25 cellular contexts compared by ENCODE assay signal in the genomic region with DNA sequence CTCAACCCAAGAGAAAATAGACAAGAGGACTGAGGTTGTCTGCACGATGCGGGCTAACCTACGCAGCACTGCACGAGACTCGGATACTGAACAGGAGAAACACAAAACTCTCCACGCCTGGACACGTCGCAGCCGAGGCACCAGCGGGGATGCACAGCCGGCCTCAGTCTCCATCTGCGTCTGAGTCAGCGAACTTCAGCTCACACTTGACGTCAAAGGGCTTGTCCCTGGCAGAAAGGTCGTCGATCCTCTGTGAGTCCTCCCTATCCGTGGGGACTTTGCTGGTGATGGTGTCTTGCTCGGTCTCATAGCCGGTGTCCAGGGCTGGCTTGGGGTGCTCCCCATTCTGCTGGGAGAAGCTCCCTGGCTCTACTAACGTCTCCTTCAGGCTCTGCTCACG.
DNase-seq lines count a peak whose midpoint lies in the region; ATAC-seq and TF ChIP-seq lines count a peak whose summit lies in the region.
"Had no signal": no experiment of that assay in that cellular context is flagged by ENCODE, and none has a peak within 500 bp of the region (broad histone marks: within the 10 kb centered on the region; RNA-seq: fewer than 3 reads in every experiment).

No MANE protein-coding gene starts in this region.

- POLR2A ChIA-PET in activated CD8-positive, alpha-beta T cell treated with anti-CD3 and anti-CD28 coated beads, Interleukin-2, amount 10 ng/mL, durations not matched to agents 7 days and 5 days (lab: Charles Lee) = no interaction called here

- no peaks in the 10 kb centered on the region for H3K27me3 ChIP-seq in ovary
- H3K27me3 ChIP-seq: MG63, testis, uterus had no signal

- CTCF ChIA-PET in activated CD8-positive, alpha-beta T cell treated with anti-CD3 and anti-CD28 coated beads, Interleukin-2, amount 10 ng/mL, durations not matched to agents 7 days and 5 days (lab: Charles Lee) = no interaction called here

- ATAC-seq in natural killer cell treated with Interleukin-12 subunit alpha and Interleukin-12 subunit beta and Interleukin-15 and Interleukin-18, amount 100 ng/mL, for 72 hours = no peak
- no peak for ATAC-seq in natural killer cell
- ATAC-seq in activated CD8-positive, alpha-beta T cell treated with anti-CD3 and anti-CD28 coated beads, Interleukin-2, amount 10 ng/mL, durations not matched to agents 7 days and 5 days = no peak
- ATAC-seq in memory B cell (ENCODE audit: low read depth) = no peak
- ATAC-seq: HCT116, K562, right cardiac atrium had no signal

- no peak overlapping the region for H3K27ac ChIP-seq in ovary
- H3K27ac ChIP-seq: testis, uterus had no signal

- TF ChIP-seq POLR2A in ovary (IDR thresholded peaks at IDR 0.05) = no peak

- no peak for TF ChIP-seq EP300 in ovary (IDR thresholded peaks at IDR 0.05)

- intact Hi-C loops in natural killer cell (cut with micrococcal nuclease) (loop anchor here (10.0 kb wide), 1 partner anchor 46 kb away; no protein-coding TSS in a partner anchor), ovary (cut with DNase I) (loop anchor here in 1 of 4 donors (10.0 kb wide), 1 partner anchor 54 kb away; no protein-coding TSS in a partner anchor)

- DNase-seq in natural killer cell treated with Interleukin-12 subunit alpha and Interleukin-12 subunit beta and Interleukin-15 and Interleukin-18, amount 100 ng/mL, for 72 hours (ENCODE audit: low spot score) = no peak
- no peak for DNase-seq in natural killer cell
- DNase-seq in activated CD8-positive, alpha-beta T cell treated with anti-CD3 and anti-CD28 coated beads, Interleukin-2, amount 10 ng/mL, durations not matched to agents 7 days and 5 days = no peak
- no peak for DNase-seq in memory B cell (ENCODE audit: low spot score in 2 of 2)
- DNase-seq in SHP77 (lab: John Stamatoyannopoulos, UW) = no peak
- no peak for DNase-seq in DMS153 (lab: John Stamatoyannopoulos, UW)
- DNase-seq in ovary = no peak
- DNase-seq: activated CD8-positive, alpha-beta memory T cell treated with anti-CD3 and anti-CD28 coated beads for 24 hours; amniotic stem cell; CD8-positive, alpha-beta memory T cell; cortex of kidney; DMS79 treated with DMSO at 0.1 percent for 48 hours; kidney; MG63; NCI-H1417 treated with DMSO at 0.1 percent for 48 hours; NCI-H2107; NCI-H510A; NK-92 treated with Interleukin-12 subunit alpha and Interleukin-12 subunit beta, amount 100 ng/mL, for 24 hours; stimulated activated CD4-positive, alpha-beta T cell treated with anti-CD3 and anti-CD28 coated beads, Interleukin-15, amount 100 ng/mL, for 24 hours; testis; uterus had no signal

- TF ChIP-seq CTCF in natural killer cell (IDR thresholded peaks at IDR 0.05) (no peak), ovary (IDR thresholded peaks at IDR 0.05) (no peak)

- no peaks in the 10 kb centered on the region for H3K27me3 Mint-ChIP-seq in natural killer cell treated with Interleukin-12 subunit alpha and Interleukin-12 subunit beta and Interleukin-15 and Interleukin-18, amount 100 ng/mL, for 72 hours
- H3K27me3 Mint-ChIP-seq in natural killer cell (ENCODE audit: low read depth in 2 of 2) = no peaks in the 10 kb centered on the region
- no peaks in the 10 kb centered on the region for H3K27me3 Mint-ChIP-seq in activated CD8-positive, alpha-beta T cell treated with anti-CD3 and anti-CD28 coated beads, Interleukin-2, amount 10 ng/mL, durations not matched to agents 7 days and 5 days (ENCODE audit: low read depth)
- H3K27me3 Mint-ChIP-seq in memory B cell = no peaks in the 10 kb centered on the region

- no peaks in the 10 kb centered on the region for H3K36me3 ChIP-seq in ovary
- H3K36me3 ChIP-seq: MG63, uterus had no signal

- H3K9me3 ChIP-seq in ovary = no peaks in the 10 kb centered on the region
- H3K9me3 ChIP-seq: MG63, testis, uterus had no signal

- no peaks in the 10 kb centered on the region for H3K4me1 ChIP-seq in ovary (ENCODE audit: insufficient read depth)
- H3K4me1 ChIP-seq: testis, uterus had no signal

- H3K4me3 ChIP-seq in ovary = no peak overlapping the region
- H3K4me3 ChIP-seq: K562, lung, MG63, testis, uterus had no signal

- H3K4me3 Mint-ChIP-seq in natural killer cell treated with Interleukin-12 subunit alpha and Interleukin-12 subunit beta and Interleukin-15 and Interleukin-18, amount 100 ng/mL, for 72 hours = no peak overlapping the region
- no peak overlapping the region for H3K4me3 Mint-ChIP-seq in natural killer cell
- H3K4me3 Mint-ChIP-seq in activated CD8-positive, alpha-beta T cell treated with anti-CD3 and anti-CD28 coated beads, Interleukin-2, amount 10 ng/mL, durations not matched to agents 7 days and 5 days = no peak overlapping the region
- no peak overlapping the region for H3K4me3 Mint-ChIP-seq in memory B cell

- no peaks in the 10 kb centered on the region for H3K9me3 Mint-ChIP-seq in natural killer cell treated with Interleukin-12 subunit alpha and Interleukin-12 subunit beta and Interleukin-15 and Interleukin-18, amount 100 ng/mL, for 72 hours
- no peaks in the 10 kb centered on the region for H3K9me3 Mint-ChIP-seq in natural killer cell
- no peaks in the 10 kb centered on the region for H3K9me3 Mint-ChIP-seq in activated CD8-positive, alpha-beta T cell treated with anti-CD3 and anti-CD28 coated beads, Interleukin-2, amount 10 ng/mL, durations not matched to agents 7 days and 5 days (ENCODE audit: insufficient read depth)
- no peaks in the 10 kb centered on the region for H3K9me3 Mint-ChIP-seq in memory B cell
- H3K9me3 Mint-ChIP-seq: CD8-positive, alpha-beta memory T cell had no signal

- peak overlapping the region; percentile 76 to 87 for H3K27ac Mint-ChIP-seq in natural killer cell treated with Interleukin-12 subunit alpha and Interleukin-12 subunit beta and Interleukin-15 and Interleukin-18, amount 100 ng/mL, for 72 hours
- H3K27ac Mint-ChIP-seq in natural killer cell = peak overlapping the region in 1 of 2 donors; percentile 82
- peak overlapping the region; percentile 19 for H3K27ac Mint-ChIP-seq in activated CD8-positive, alpha-beta T cell treated with anti-CD3 and anti-CD28 coated beads, Interleukin-2, amount 10 ng/mL, durations not matched to agents 7 days and 5 days
- H3K27ac Mint-ChIP-seq in memory B cell = peak overlapping the region; percentile 86

- H3K4me1 Mint-ChIP-seq in natural killer cell treated with Interleukin-12 subunit alpha and Interleukin-12 subunit beta and Interleukin-15 and Interleukin-18, amount 100 ng/mL, for 72 hours (ENCODE audit: low read depth in 2 of 2) = peaks cover 44 to 47% of the 10 kb centered on the region in 2 donors
- H3K4me1 Mint-ChIP-seq in natural killer cell (peaks cover 40 to 43% of the 10 kb centered on the region in 2 donors), memory B cell (peaks cover 38% of the 10 kb centered on the region)
- H3K4me1 Mint-ChIP-seq in activated CD8-positive, alpha-beta T cell treated with anti-CD3 and anti-CD28 coated beads, Interleukin-2, amount 10 ng/mL, durations not matched to agents 7 days and 5 days (ENCODE audit: low read depth) = peaks cover 81% of the 10 kb centered on the region

- H3K36me3 Mint-ChIP-seq in natural killer cell treated with Interleukin-12 subunit alpha and Interleukin-12 subunit beta and Interleukin-15 and Interleukin-18, amount 100 ng/mL, for 72 hours = peaks cover 5% of the 10 kb centered on the region
- H3K36me3 Mint-ChIP-seq in natural killer cell = peaks cover 25% of the 10 kb centered on the region
- H3K36me3 Mint-ChIP-seq in activated CD8-positive, alpha-beta T cell treated with anti-CD3 and anti-CD28 coated beads, Interleukin-2, amount 10 ng/mL, durations not matched to agents 7 days and 5 days (ENCODE audit: low read depth) = peaks cover 74% of the 10 kb centered on the region
- H3K36me3 Mint-ChIP-seq in memory B cell = peaks cover 22% of the 10 kb centered on the region

- 92 to 95% (median 94%) methylated on average over 21 of the region's 21 CpGs for WGBS in ovary, 3 donors
